1 cellular context compared by ENCODE assay signal in the genomic region with DNA sequence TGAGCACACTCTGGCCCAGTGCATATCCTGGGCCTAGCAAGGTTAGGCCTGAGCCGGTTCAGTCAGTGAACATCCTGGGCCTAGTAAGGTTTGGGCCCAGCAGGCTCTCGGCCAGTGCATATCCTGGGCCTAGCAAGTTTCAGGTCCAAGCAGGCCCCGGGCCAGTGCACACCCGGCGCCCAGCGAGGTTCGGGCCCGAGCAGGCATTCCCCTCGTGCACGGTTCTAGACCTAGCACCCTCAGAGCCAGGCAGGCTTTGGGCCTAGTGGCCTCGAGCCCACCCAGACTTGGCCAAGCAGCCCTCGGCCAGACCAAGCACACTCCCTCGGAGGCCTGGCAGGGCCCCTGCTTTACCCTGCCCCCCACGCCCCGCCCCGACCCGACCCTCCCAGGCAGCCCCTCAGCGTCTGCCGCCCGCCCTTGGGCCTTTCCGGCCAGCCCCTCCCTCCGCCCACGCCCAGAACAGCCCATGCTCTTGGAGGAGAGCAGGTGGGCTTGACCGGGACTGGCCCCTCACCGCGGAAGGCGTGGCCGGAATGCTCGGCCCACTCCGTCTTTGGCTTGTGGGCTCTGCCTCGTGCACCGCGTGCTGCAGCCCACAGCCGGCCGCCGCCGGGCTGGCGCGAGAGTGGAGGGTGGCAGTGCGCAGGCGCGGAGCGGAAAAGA.
A peak's percentile ranks its signal among the peaks of the same experiment; 100 is the strongest.
TF ChIP-seq lines count a peak whose summit lies in the region.

A gene with protein sequence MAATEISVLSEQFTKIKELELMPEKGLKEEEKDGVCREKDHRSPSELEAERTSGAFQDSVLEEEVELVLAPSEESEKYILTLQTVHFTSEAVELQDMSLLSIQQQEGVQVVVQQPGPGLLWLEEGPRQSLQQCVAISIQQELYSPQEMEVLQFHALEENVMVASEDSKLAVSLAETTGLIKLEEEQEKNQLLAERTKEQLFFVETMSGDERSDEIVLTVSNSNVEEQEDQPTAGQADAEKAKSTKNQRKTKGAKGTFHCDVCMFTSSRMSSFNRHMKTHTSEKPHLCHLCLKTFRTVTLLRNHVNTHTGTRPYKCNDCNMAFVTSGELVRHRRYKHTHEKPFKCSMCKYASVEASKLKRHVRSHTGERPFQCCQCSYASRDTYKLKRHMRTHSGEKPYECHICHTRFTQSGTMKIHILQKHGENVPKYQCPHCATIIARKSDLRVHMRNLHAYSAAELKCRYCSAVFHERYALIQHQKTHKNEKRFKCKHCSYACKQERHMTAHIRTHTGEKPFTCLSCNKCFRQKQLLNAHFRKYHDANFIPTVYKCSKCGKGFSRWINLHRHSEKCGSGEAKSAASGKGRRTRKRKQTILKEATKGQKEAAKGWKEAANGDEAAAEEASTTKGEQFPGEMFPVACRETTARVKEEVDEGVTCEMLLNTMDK (minus strand): TSS at position 630 of the 666 bp plus-strand sequence. CDS start 935 bp downstream, outside the sequence.

TF ChIP-seq in K562, 482 proteins besides CTCF, POLR2A, EP300 and RAD21 (continued from another document and continues in another):
- 0 out of 2 replicates have a peak, but pooled peaks have one; percentile 21 for TF ChIP-seq ETV1 (tag; conservative IDR thresholded peaks at IDR 0.05; ENCODE audit: low read depth)
- TF ChIP-seq NR4A1 (CRISPR knock-in tag; IDR thresholded peaks at IDR 0.05), result no peak; the same call in 1 of the 2 replicates
- peak; percentile 66; the same call in 1 of the 2 replicates for TF ChIP-seq NR4A1 (tag; IDR thresholded peaks at IDR 0.05)
- peak; percentile 75 for TF ChIP-seq CREB3 (tag; conservative IDR thresholded peaks at IDR 0.05; ENCODE audit: low read depth)
- TF ChIP-seq SMARCA4 (IDR thresholded peaks at IDR 0.05), result no peak
- TF ChIP-seq POLR2AphosphoS5 (IDR thresholded peaks at IDR 0.05; ENCODE audit: control insufficient read depth, insufficient read depth, low read depth, low read length), result peak; percentile 48; the same call in 1 of the 2 replicates
- peak; percentile 84 for TF ChIP-seq NR3C1 (CRISPR knock-in tag; IDR thresholded peaks at IDR 0.05)
- no peak for TF ChIP-seq ZNF217 (CRISPR knock-in tag; IDR thresholded peaks at IDR 0.05)
- TF ChIP-seq PHF8 (IDR thresholded peaks at IDR 0.05; ENCODE audit: borderline replicate concordance, low read length), result peak; percentile 64; the same call in 1 of the 2 replicates
- peak; percentile 41 for TF ChIP-seq ZNF589 (CRISPR knock-in tag; IDR thresholded peaks at IDR 0.05; ENCODE audit: low read depth)
- TF ChIP-seq SIN3A (IDR thresholded peaks at IDR 0.05; ENCODE audit: borderline replicate concordance in 2 of 2, control insufficient read depth in 1 of 2, low read depth in 2 of 2, low read length in 2 of 2), result no peak; a peak in 1 of 4 replicates
- TF ChIP-seq TAF15 (IDR thresholded peaks at IDR 0.05; ENCODE audit: low read depth, low read length), result no peak
- no peak for TF ChIP-seq BACH1 (tag; IDR thresholded peaks at IDR 0.05)
- peak in 1 of 2 experiments; percentile 82; a peak in 2 of 4 replicates for TF ChIP-seq HDAC1 (IDR thresholded peaks at IDR 0.05)
- no peak for TF ChIP-seq VEZF1 (CRISPR knock-in tag; IDR thresholded peaks at IDR 0.05)
- no peak for TF ChIP-seq SMARCB1 (IDR thresholded peaks at IDR 0.05; ENCODE audit: insufficient read length, low read depth)
- TF ChIP-seq TRIM25 (IDR thresholded peaks at IDR 0.05; ENCODE audit: borderline replicate concordance), result no peak
- TF ChIP-seq ZC3H8 (IDR thresholded peaks at IDR 0.05), result no peak
- peak; percentile 88 for TF ChIP-seq ZBTB7A (IDR thresholded peaks at IDR 0.05; ENCODE audit: borderline replicate concordance, control insufficient read depth, low read depth, low read length)
- peak; percentile 93 for TF ChIP-seq ZZZ3 (IDR thresholded peaks at IDR 0.05)
- no peak for TF ChIP-seq NR2C1 (IDR thresholded peaks at IDR 0.05)
- no peak for TF ChIP-seq NR2C1 (tag; IDR thresholded peaks at IDR 0.05)
- TF ChIP-seq ZKSCAN3 (CRISPR knock-in tag; IDR thresholded peaks at IDR 0.05), result no peak
- no peak for TF ChIP-seq SNIP1 (IDR thresholded peaks at IDR 0.05; ENCODE audit: low read depth)
- TF ChIP-seq ZNF551 (CRISPR knock-in tag; IDR thresholded peaks at IDR 0.05), result no peak
- peak; percentile 30; the same call in 1 of the 2 replicates for TF ChIP-seq CREM (IDR thresholded peaks at IDR 0.05; ENCODE audit: low read depth)
- TF ChIP-seq ZNF511 (CRISPR knock-in tag; IDR thresholded peaks at IDR 0.05), result peak; percentile 38; the same call in 1 of the 2 replicates
- TF ChIP-seq, protein P1, sequence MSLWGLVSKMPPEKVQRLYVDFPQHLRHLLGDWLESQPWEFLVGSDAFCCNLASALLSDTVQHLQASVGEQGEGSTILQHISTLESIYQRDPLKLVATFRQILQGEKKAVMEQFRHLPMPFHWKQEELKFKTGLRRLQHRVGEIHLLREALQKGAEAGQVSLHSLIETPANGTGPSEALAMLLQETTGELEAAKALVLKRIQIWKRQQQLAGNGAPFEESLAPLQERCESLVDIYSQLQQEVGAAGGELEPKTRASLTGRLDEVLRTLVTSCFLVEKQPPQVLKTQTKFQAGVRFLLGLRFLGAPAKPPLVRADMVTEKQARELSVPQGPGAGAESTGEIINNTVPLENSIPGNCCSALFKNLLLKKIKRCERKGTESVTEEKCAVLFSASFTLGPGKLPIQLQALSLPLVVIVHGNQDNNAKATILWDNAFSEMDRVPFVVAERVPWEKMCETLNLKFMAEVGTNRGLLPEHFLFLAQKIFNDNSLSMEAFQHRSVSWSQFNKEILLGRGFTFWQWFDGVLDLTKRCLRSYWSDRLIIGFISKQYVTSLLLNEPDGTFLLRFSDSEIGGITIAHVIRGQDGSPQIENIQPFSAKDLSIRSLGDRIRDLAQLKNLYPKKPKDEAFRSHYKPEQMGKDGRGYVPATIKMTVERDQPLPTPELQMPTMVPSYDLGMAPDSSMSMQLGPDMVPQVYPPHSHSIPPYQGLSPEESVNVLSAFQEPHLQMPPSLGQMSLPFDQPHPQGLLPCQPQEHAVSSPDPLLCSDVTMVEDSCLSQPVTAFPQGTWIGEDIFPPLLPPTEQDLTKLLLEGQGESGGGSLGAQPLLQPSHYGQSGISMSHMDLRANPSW (CRISPR knock-in tag; IDR thresholded peaks at IDR 0.05), result no peak
- no peak for TF ChIP-seq ZNF436 (CRISPR knock-in tag; IDR thresholded peaks at IDR 0.05)
- TF ChIP-seq, protein P2, sequence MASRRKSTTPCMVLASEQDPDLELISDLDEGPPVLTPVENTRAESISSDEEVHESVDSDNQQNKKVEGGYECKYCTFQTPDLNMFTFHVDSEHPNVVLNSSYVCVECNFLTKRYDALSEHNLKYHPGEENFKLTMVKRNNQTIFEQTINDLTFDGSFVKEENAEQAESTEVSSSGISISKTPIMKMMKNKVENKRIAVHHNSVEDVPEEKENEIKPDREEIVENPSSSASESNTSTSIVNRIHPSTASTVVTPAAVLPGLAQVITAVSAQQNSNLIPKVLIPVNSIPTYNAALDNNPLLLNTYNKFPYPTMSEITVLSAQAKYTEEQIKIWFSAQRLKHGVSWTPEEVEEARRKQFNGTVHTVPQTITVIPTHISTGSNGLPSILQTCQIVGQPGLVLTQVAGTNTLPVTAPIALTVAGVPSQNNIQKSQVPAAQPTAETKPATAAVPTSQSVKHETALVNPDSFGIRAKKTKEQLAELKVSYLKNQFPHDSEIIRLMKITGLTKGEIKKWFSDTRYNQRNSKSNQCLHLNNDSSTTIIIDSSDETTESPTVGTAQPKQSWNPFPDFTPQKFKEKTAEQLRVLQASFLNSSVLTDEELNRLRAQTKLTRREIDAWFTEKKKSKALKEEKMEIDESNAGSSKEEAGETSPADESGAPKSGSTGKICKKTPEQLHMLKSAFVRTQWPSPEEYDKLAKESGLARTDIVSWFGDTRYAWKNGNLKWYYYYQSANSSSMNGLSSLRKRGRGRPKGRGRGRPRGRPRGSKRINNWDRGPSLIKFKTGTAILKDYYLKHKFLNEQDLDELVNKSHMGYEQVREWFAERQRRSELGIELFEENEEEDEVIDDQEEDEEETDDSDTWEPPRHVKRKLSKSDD (conservative IDR thresholded peaks at IDR 0.05; ENCODE audit: low read length), result no peak
- no peak for TF ChIP-seq HDAC3 (IDR thresholded peaks at IDR 0.05; ENCODE audit: borderline replicate concordance, partially characterized antibody)
- TF ChIP-seq FOXP1 (CRISPR knock-in tag; IDR thresholded peaks at IDR 0.05), result peak; percentile 79
- no peak for TF ChIP-seq THRA (IDR thresholded peaks at IDR 0.05)
- TF ChIP-seq ZNF431 (CRISPR knock-in tag; IDR thresholded peaks at IDR 0.05), result peak; percentile 36
- TF ChIP-seq EP400 (IDR thresholded peaks at IDR 0.05), result peak; percentile 92
- peak in 1 of 3 experiments; percentile 5 for TF ChIP-seq YY1 (IDR thresholded peaks at IDR 0.05; ENCODE audit: borderline replicate concordance in 1 of 3, control insufficient read depth in 1 of 3, extremely low read depth in 1 of 3, insufficient read depth in 3 of 3, insufficient read length in 1 of 3, insufficient replicate concordance in 2 of 3, low read depth in 1 of 3, low read length in 2 of 3)
- TF ChIP-seq GATA2 (CRISPR knock-in tag; IDR thresholded peaks at IDR 0.05), result no peak
- TF ChIP-seq GTF2B (IDR thresholded peaks at IDR 0.05; ENCODE audit: extremely low read depth, insufficient read length), result no peak
- no peak for TF ChIP-seq ZNF75A (CRISPR knock-in tag; IDR thresholded peaks at IDR 0.05)
- peak; percentile 42 for TF ChIP-seq POLR2B (IDR thresholded peaks at IDR 0.05; ENCODE audit: low read depth, partially characterized antibody)
- TF ChIP-seq NR2C2 (CRISPR knock-in tag; IDR thresholded peaks at IDR 0.05), result peak; percentile 53; the same call in 1 of the 2 replicates
- TF ChIP-seq NR2C2 (tag; IDR thresholded peaks at IDR 0.05), result peak; percentile 64; the same call in 1 of the 2 replicates
- TF ChIP-seq RAD51 (IDR thresholded peaks at IDR 0.05; ENCODE audit: borderline replicate concordance, low read depth), result no peak
- peak; percentile 75 for TF ChIP-seq SUPT5H (IDR thresholded peaks at IDR 0.05)
- peak; percentile 45; the same call in 1 of the 2 replicates for TF ChIP-seq TEAD4 (IDR thresholded peaks at IDR 0.05; ENCODE audit: low read length)
- peak; percentile 87; the same call in 1 of the 2 replicates for TF ChIP-seq TEAD4 (CRISPR knock-in tag; IDR thresholded peaks at IDR 0.05; ENCODE audit: borderline replicate concordance)
- TF ChIP-seq OTX1 (CRISPR knock-in tag; IDR thresholded peaks at IDR 0.05), result 0 out of 2 replicates have a peak, but pooled peaks have one; percentile 7
- TF ChIP-seq NFYB (IDR thresholded peaks at IDR 0.05; ENCODE audit: extremely low read depth, insufficient read length), result no peak
- TF ChIP-seq CCAR2 (IDR thresholded peaks at IDR 0.05; ENCODE audit: low read depth, low read length), result no peak
- TF ChIP-seq HDAC2 (IDR thresholded peaks at IDR 0.05), result no peak; the same call in 1 of the 2 replicates
- no peak for TF ChIP-seq TCF7L2 (IDR thresholded peaks at IDR 0.05; ENCODE audit: low read depth, low read length)
- peak; percentile 66 for TF ChIP-seq PCBP1 (IDR thresholded peaks at IDR 0.05; ENCODE audit: low read depth, low read length, poor library complexity, severe bottlenecking)
- TF ChIP-seq MBD2 (IDR thresholded peaks at IDR 0.05; ENCODE audit: borderline replicate concordance, low read depth), result 0 out of 2 replicates have a peak, but pooled peaks have one; percentile 22
